1 cellular context compared by ENCODE assay signal in the genomic region with DNA sequence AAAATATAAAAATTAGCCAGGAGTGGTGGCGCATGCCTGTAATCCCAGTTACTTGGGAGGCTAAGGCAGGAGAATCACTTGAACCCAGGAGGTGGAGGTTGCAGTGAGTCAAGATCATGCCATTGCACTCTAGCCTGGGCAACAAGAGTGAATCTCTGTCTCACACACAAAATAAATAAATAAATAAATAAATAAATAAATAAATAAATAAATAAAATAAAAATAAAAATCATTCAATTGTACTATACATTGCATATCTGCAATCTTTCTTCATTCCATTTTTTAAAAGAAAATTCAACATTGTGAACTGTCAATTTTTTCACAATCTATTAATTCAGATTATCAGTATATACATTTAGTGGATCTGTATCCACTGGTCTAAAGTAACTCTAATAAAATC.
A peak's percentile ranks its signal among the peaks of the same experiment; 100 is the strongest.
TF ChIP-seq lines count a peak whose summit lies in the region.

No MANE protein-coding gene starts in this region.

TF ChIP-seq in HEK293, 187 proteins besides CTCF, POLR2A, EP300 and RAD21 (continued from another document):
- TF ChIP-seq, protein P1, sequence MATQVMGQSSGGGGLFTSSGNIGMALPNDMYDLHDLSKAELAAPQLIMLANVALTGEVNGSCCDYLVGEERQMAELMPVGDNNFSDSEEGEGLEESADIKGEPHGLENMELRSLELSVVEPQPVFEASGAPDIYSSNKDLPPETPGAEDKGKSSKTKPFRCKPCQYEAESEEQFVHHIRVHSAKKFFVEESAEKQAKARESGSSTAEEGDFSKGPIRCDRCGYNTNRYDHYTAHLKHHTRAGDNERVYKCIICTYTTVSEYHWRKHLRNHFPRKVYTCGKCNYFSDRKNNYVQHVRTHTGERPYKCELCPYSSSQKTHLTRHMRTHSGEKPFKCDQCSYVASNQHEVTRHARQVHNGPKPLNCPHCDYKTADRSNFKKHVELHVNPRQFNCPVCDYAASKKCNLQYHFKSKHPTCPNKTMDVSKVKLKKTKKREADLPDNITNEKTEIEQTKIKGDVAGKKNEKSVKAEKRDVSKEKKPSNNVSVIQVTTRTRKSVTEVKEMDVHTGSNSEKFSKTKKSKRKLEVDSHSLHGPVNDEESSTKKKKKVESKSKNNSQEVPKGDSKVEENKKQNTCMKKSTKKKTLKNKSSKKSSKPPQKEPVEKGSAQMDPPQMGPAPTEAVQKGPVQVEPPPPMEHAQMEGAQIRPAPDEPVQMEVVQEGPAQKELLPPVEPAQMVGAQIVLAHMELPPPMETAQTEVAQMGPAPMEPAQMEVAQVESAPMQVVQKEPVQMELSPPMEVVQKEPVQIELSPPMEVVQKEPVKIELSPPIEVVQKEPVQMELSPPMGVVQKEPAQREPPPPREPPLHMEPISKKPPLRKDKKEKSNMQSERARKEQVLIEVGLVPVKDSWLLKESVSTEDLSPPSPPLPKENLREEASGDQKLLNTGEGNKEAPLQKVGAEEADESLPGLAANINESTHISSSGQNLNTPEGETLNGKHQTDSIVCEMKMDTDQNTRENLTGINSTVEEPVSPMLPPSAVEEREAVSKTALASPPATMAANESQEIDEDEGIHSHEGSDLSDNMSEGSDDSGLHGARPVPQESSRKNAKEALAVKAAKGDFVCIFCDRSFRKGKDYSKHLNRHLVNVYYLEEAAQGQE (tag by site-specific recombination; IDR thresholded peaks at IDR 0.05): 0 out of 2 replicates have a peak, but pooled peaks have one; percentile 24
- TF ChIP-seq ZNF555 (tag by site-specific recombination; conservative IDR thresholded peaks at IDR 0.05): peak; percentile 77
- TF ChIP-seq, protein P2, sequence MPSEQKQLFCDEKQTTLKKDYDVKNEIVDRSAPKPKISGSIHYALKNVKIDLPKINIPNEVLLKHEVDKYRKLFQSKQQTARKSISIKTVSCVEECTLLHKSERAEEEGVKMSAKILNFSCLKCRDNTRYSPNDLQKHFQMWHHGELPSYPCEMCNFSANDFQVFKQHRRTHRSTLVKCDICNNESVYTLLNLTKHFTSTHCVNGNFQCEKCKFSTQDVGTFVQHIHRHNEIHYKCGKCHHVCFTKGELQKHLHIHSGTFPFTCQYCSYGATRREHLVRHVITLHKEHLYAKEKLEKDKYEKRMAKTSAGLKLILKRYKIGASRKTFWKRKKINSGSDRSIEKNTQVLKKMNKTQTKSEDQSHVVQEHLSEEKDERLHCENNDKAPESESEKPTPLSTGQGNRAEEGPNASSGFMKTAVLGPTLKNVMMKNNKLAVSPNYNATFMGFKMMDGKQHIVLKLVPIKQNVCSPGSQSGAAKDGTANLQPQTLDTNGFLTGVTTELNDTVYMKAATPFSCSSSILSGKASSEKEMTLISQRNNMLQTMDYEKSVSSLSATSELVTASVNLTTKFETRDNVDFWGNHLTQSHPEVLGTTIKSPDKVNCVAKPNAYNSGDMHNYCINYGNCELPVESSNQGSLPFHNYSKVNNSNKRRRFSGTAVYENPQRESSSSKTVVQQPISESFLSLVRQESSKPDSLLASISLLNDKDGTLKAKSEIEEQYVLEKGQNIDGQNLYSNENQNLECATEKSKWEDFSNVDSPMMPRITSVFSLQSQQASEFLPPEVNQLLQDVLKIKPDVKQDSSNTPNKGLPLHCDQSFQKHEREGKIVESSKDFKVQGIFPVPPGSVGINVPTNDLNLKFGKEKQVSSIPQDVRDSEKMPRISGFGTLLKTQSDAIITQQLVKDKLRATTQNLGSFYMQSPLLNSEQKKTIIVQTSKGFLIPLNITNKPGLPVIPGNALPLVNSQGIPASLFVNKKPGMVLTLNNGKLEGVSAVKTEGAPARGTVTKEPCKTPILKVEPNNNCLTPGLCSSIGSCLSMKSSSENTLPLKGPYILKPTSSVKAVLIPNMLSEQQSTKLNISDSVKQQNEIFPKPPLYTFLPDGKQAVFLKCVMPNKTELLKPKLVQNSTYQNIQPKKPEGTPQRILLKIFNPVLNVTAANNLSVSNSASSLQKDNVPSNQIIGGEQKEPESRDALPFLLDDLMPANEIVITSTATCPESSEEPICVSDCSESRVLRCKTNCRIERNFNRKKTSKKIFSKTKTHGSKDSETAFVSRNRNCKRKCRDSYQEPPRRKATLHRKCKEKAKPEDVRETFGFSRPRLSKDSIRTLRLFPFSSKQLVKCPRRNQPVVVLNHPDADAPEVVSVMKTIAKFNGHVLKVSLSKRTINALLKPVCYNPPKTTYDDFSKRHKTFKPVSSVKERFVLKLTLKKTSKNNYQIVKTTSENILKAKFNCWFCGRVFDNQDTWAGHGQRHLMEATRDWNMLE (tag by site-specific recombination; conservative IDR thresholded peaks at IDR 0.05; ENCODE audit: low read depth): peak; percentile 64; the same call in 1 of the 2 replicates
- 0 out of 2 replicates have a peak, but pooled peaks have one; percentile 10 for TF ChIP-seq ZNF654 (tag by site-specific recombination; IDR thresholded peaks at IDR 0.05; ENCODE audit: low read depth)
